22 cellular contexts compared by ENCODE assay signal in genomic region chr18:48753741-48754140, GRCh38.
"Had no signal": no experiment of that assay in that cellular context is flagged by ENCODE, and none has a peak within 500 bp of the region (broad histone marks: within the 10 kb centered on the region; RNA-seq: fewer than 3 reads in every experiment).

No MANE protein-coding gene starts in this region.

- DNase-seq: activated CD4-positive, alpha-beta memory T cell treated with anti-CD3 and anti-CD28 coated beads, Interleukin-2, amount 10 ng/mL, durations not matched to agents 7 days and 5 days; activated CD4-positive, alpha-beta T cell treated with anti-CD3 and anti-CD28 coated beads, Interleukin-2, amount 50 U/mL, for 1 hour; activated CD4-positive, CD25-positive, alpha-beta regulatory T cell; activated gamma-delta T cell; activated naive CD4-positive, alpha-beta T cell treated with anti-CD3 and anti-CD28 coated beads for 36 hours; activated T-cell treated with anti-CD3 and anti-CD28 coated beads for 4 hours; activated T-cell treated with anti-CD3 and anti-CD28 coated beads, Interleukin-2, amount 50 U/mL, for 48 hours; amygdala; central memory CD4-positive, alpha-beta T cell; KBM-7; NCI-H1092 treated with DMSO at 0.1 percent for 48 hours; NCI-H1417 treated with DMSO at 0.1 percent for 48 hours; NCI-H1694 treated with DMSO at 0.1 percent for 48 hours; NCI-H2081; NCI-H510A treated with DMSO at 0.1 percent for 48 hours; PC-9; SIG-M5; T-cell; T-helper 2 cell; T1000 had no signal

- H3K27ac ChIP-seq: PC-9 had no signal

- H3K4me3 ChIP-seq: PC-9 had no signal

- H3K4me3 Mint-ChIP-seq: activated CD4-positive, alpha-beta memory T cell treated with anti-CD3 and anti-CD28 coated beads, Interleukin-2, amount 10 ng/mL, durations not matched to agents 7 days and 5 days; activated naive CD4-positive, alpha-beta T cell treated with anti-CD3 and anti-CD28 coated beads for 36 hours; activated naive CD8-positive, alpha-beta T cell; activated T-helper 17 cell treated with anti-CD3 and anti-CD28 coated beads, Interleukin-2, amount 50 U/mL, for 72 hours; T-cell had no signal

- H3K4me1 Mint-ChIP-seq: activated CD4-positive, alpha-beta memory T cell treated with anti-CD3 and anti-CD28 coated beads, Interleukin-2, amount 10 ng/mL, durations not matched to agents 7 days and 5 days; activated T-helper 17 cell treated with anti-CD3 and anti-CD28 coated beads, Interleukin-2, amount 50 U/mL, for 72 hours; T-cell had no signal

- H3K27me3 Mint-ChIP-seq: activated CD4-positive, alpha-beta memory T cell treated with anti-CD3 and anti-CD28 coated beads, Interleukin-2, amount 10 ng/mL, durations not matched to agents 7 days and 5 days; activated naive CD8-positive, alpha-beta T cell; activated T-helper 17 cell treated with anti-CD3 and anti-CD28 coated beads, Interleukin-2, amount 50 U/mL, for 72 hours; T-cell had no signal

- H3K9me3 Mint-ChIP-seq: activated CD4-positive, alpha-beta memory T cell treated with anti-CD3 and anti-CD28 coated beads, Interleukin-2, amount 10 ng/mL, durations not matched to agents 7 days and 5 days; activated naive CD4-positive, alpha-beta T cell treated with anti-CD3 and anti-CD28 coated beads for 36 hours; activated T-helper 17 cell treated with anti-CD3 and anti-CD28 coated beads, Interleukin-2, amount 50 U/mL, for 72 hours; T-cell had no signal

- H3K36me3 Mint-ChIP-seq: activated naive CD8-positive, alpha-beta T cell; T-cell had no signal

- H3K27ac Mint-ChIP-seq: activated CD4-positive, alpha-beta memory T cell treated with anti-CD3 and anti-CD28 coated beads, Interleukin-2, amount 10 ng/mL, durations not matched to agents 7 days and 5 days; activated naive CD4-positive, alpha-beta T cell treated with anti-CD3 and anti-CD28 coated beads for 36 hours; activated naive CD8-positive, alpha-beta T cell; activated T-helper 17 cell treated with anti-CD3 and anti-CD28 coated beads, Interleukin-2, amount 50 U/mL, for 72 hours; T-cell had no signal

- ATAC-seq: activated T-helper 17 cell treated with anti-CD3 and anti-CD28 coated beads, Interleukin-2, amount 50 U/mL, for 72 hours; T-cell had no signal
